In the genomic region with DNA sequence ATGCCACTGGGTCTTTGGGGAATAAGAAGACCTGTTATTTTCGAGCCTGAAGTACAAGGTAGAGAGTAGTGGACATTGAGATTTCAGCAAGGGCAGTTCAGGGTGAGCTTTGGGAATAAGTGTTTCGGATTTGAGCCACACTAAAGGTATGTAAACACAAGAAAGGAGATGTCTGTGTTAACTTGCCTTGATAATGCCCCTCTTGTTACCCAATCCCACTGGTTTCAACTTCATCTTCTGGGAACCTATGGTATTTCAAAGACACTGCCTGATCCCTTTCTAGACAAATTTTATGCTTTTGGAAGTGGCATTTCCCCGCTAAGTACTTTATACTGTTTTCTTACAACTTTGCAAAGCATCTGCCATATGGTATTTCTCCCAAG, we compare ENCODE assay signal across 14 cellular contexts.
A peak's percentile ranks its signal among the peaks of the same experiment; 100 is the strongest.
DNase-seq lines count a peak whose midpoint lies in the region; ATAC-seq, FAIRE-seq and TF ChIP-seq lines count a peak whose summit lies in the region.
"Had no signal": no experiment of that assay in that cellular context is flagged by ENCODE, and none has a peak within 500 bp of the region (broad histone marks: within the 10 kb centered on the region; RNA-seq: fewer than 3 reads in every experiment).

No MANE protein-coding gene starts in this region.

- TF ChIP-seq CTCF in right atrium auricular region (IDR thresholded peaks at IDR 0.05) (no peak), brain (conservative IDR thresholded peaks at IDR 0.05) (no peak), upper lobe of right lung (IDR thresholded peaks at IDR 0.05) (no peak)

- H3K27me3 ChIP-seq in right atrium auricular region (no peaks in the 10 kb centered on the region), upper lobe of right lung (no peaks in the 10 kb centered on the region)
- H3K27me3 ChIP-seq in naive thymus-derived CD4-positive, alpha-beta T cell (ENCODE audit: control insufficient read depth in 2 of 2, insufficient read depth in 2 of 2, low read length in 2 of 2) = no peaks in the 10 kb centered on the region
- H3K27me3 ChIP-seq: BE2C, cardiac muscle cell had no signal

- no peaks in the 10 kb centered on the region for H3K36me3 Mint-ChIP-seq in brain
- H3K36me3 Mint-ChIP-seq in naive thymus-derived CD4-positive, alpha-beta T cell = no peaks in the 10 kb centered on the region

- POLR2A ChIA-PET in naive thymus-derived CD4-positive, alpha-beta T cell (lab: Charles Lee) = interaction anchor here (1.0 to 1.5 kb wide), 2 partner anchors 8 to 21 kb away, joined by 3 to 14 read pairs; no protein-coding TSS in a partner anchor

- no peak for ATAC-seq in naive thymus-derived CD4-positive, alpha-beta T cell
- ATAC-seq in upper lobe of right lung = no peak
- no peak for ATAC-seq in HG03196 (IDR thresholded peaks at IDR 0.05; ENCODE audit: unreplicated experiment)
- no peak for ATAC-seq in GM21576 (IDR thresholded peaks at IDR 0.05; ENCODE audit: unreplicated experiment)

- no peaks in the 10 kb centered on the region for H3K9me3 ChIP-seq in right atrium auricular region
- no peaks in the 10 kb centered on the region for H3K9me3 ChIP-seq in naive thymus-derived CD4-positive, alpha-beta T cell (ENCODE audit: control insufficient read depth in 2 of 3, low read length in 3 of 3)
- no peaks in the 10 kb centered on the region for H3K9me3 ChIP-seq in upper lobe of right lung
- H3K9me3 ChIP-seq: BE2C had no signal

- H3K4me3 ChIP-seq in right atrium auricular region (no peak overlapping the region), upper lobe of right lung (no peak overlapping the region)
- H3K4me3 ChIP-seq in naive thymus-derived CD4-positive, alpha-beta T cell (ENCODE audit: low read length) = no peak overlapping the region
- H3K4me3 ChIP-seq: cardiac muscle cell had no signal

- no peak for FAIRE-seq in frontal cortex (lab: Jason Lieb, UNC)

- H3K4me1 ChIP-seq in right atrium auricular region (peaks cover 0 to 7% of the 10 kb centered on the region in 2 donors), upper lobe of right lung (no peaks in the 10 kb centered on the region)
- peaks cover 0 to 26% of the 10 kb centered on the region in 2 donors for H3K4me1 ChIP-seq in naive thymus-derived CD4-positive, alpha-beta T cell (ENCODE audit: control insufficient read depth in 2 of 2, insufficient read depth in 2 of 2, low read length in 2 of 2)
- H3K4me1 ChIP-seq: BE2C had no signal

- CTCF ChIA-PET in naive thymus-derived CD4-positive, alpha-beta T cell (lab: Charles Lee) = interaction anchor here (2.1 kb wide), 1 partner anchor 36 kb away, joined by 11 read pairs; no protein-coding TSS in a partner anchor

- H3K27me3 Mint-ChIP-seq in brain = peaks cover 3% of the 10 kb centered on the region
- no peaks in the 10 kb centered on the region for H3K27me3 Mint-ChIP-seq in naive thymus-derived CD4-positive, alpha-beta T cell

- peak overlapping the region in 3 of 5 experiments; percentile 28 to 65 (median 48) for H3K27ac Mint-ChIP-seq in brain
- H3K27ac Mint-ChIP-seq in naive thymus-derived CD4-positive, alpha-beta T cell = peak overlapping the region; percentile 70 to 98 (median 96)
- H3K27ac Mint-ChIP-seq: activated B cell treated with CpG ODN at 0.5 μM for 24 hours had no signal

- no peak overlapping the region for H3K4me3 Mint-ChIP-seq in brain
- H3K4me3 Mint-ChIP-seq in naive thymus-derived CD4-positive, alpha-beta T cell = peak overlapping the region; percentile 48 to 80 (median 63)
- H3K4me3 Mint-ChIP-seq: activated B cell treated with CpG ODN at 0.5 μM for 24 hours had no signal

- H3K9me3 Mint-ChIP-seq in brain = peaks cover 0 to 6% (median 0%) of the 10 kb centered on the region in 5 experiments
- H3K9me3 Mint-ChIP-seq in naive thymus-derived CD4-positive, alpha-beta T cell = peaks cover 0 to 6% (median 0%) of the 10 kb centered on the region in 11 donors
- H3K9me3 Mint-ChIP-seq: activated B cell treated with CpG ODN at 0.5 μM for 24 hours had no signal

- intact Hi-C loops in cardiac septum (cut with DNase I) (no loop called here), upper lobe of right lung (cut with DNase I) (no loop called here)
- intact Hi-C loops in naive thymus-derived CD4-positive, alpha-beta T cell (cut with micrococcal nuclease) = loop anchor here in 1 of 2 donors (2.0 kb wide), 1 partner anchor 82 kb away; the partner anchor contains the start of gene FHL1

- DNase-seq in right atrium auricular region (ENCODE audit: low spot score) (no peak), cardiac septum (ENCODE audit: low spot score) (no peak), upper lobe of right lung (no peak), frontal cortex (ENCODE audit: low spot score in 2 of 2) (no peak)
- DNase-seq in naive thymus-derived CD4-positive, alpha-beta T cell = no peak
- DNase-seq: activated B cell treated with CpG ODN at 0.5 μM for 24 hours; activated T-cell treated with anti-CD3 and anti-CD28 coated beads, Interleukin-2, amount 50 U/mL, for 1 hour; BE2C; mammary epithelial cell; stimulated activated CD8-positive, alpha-beta memory T cell treated with anti-CD3 and anti-CD28 coated beads, Interleukin-4, amount 100 ng/mL, for 48 hours had no signal

- peaks cover 39% of the 10 kb centered on the region for H3K4me1 Mint-ChIP-seq in brain
- H3K4me1 Mint-ChIP-seq in naive thymus-derived CD4-positive, alpha-beta T cell = peaks cover 9 to 40% (median 29%) of the 10 kb centered on the region in 7 donors
- H3K4me1 Mint-ChIP-seq: activated B cell treated with CpG ODN at 0.5 μM for 24 hours had no signal

- no peaks in the 10 kb centered on the region for H3K36me3 ChIP-seq in right atrium auricular region
- no peaks in the 10 kb centered on the region for H3K36me3 ChIP-seq in naive thymus-derived CD4-positive, alpha-beta T cell (ENCODE audit: control insufficient read depth in 2 of 3, insufficient read depth in 3 of 3, low read length in 3 of 3)
- H3K36me3 ChIP-seq in upper lobe of right lung = no peaks in the 10 kb centered on the region
- H3K36me3 ChIP-seq: BE2C, cardiac muscle cell had no signal

- H3K27ac ChIP-seq in right atrium auricular region (peak overlapping the region; percentile 45 to 64), upper lobe of right lung (peak overlapping the region; percentile 24)
- peak overlapping the region; percentile 61 for H3K27ac ChIP-seq in naive thymus-derived CD4-positive, alpha-beta T cell (ENCODE audit: low read depth, low read length)
- H3K27ac ChIP-seq: cardiac muscle cell had no signal

Comparison
In these comparisons a context has a peak if more than half of its experiments do, and no peak if none do; other contexts are left out.
1. H3K4me3 Mint-ChIP-seq: peak in naive thymus-derived CD4-positive, alpha-beta T cell (10 of 10); none in brain (0 of 5).
2. Peak in every context shown above with its lines, with median percentiles within 50 percentile points of each other: H3K27ac ChIP-seq.